ENCODE assay signal across 24 cellular contexts in the genomic region with DNA sequence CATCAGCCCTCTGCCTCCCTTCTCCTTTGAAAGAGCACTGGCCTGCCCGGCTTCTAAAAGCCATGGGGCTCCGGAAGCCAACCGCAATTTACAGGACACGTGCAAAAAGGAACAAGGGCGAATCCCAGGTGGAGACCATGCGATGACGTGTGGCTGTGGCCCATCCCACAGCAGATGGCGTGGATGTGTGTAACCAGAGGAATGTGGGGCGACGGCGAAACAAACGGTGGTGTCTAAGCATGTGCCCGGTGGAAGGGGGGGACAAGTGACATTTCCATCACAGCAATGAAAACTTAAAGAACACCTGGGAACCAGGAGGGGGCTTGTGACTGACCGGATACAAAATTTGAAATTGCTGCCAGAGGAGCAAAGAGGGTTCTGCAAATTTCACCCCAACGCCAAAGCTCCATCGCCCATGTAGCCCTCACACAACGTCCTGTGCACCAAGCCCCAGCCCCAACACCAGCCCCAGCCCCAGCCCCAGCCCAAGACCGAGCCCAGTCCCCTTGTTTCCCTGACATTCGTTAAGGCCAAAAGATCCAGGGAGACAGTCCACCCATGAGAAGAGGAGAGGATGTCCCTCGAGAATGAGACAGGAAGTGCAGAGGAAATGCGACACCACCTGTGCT.
"Had no signal": no experiment of that assay in that cellular context is flagged by ENCODE, and none has a peak within 500 bp of the region (broad histone marks: within the 10 kb centered on the region; RNA-seq: fewer than 3 reads in every experiment).

No MANE protein-coding gene starts in this region.

- H3K27me3 ChIP-seq: testis, vagina had no signal

- H3K4me3 Mint-ChIP-seq: activated CD4-positive, alpha-beta memory T cell treated with anti-CD3 and anti-CD28 coated beads for 36 hours; activated naive CD8-positive, alpha-beta T cell treated with anti-CD3 and anti-CD28 coated beads, Interleukin-2, amount 50 U/mL, for 24 hours; nephron progenitor cell had no signal

- H3K27ac Mint-ChIP-seq: activated CD4-positive, alpha-beta memory T cell treated with anti-CD3 and anti-CD28 coated beads for 36 hours; activated naive CD8-positive, alpha-beta T cell treated with anti-CD3 and anti-CD28 coated beads, Interleukin-2, amount 50 U/mL, for 24 hours; nephron progenitor cell; progenitor cell of endocrine pancreas had no signal

- H3K36me3 ChIP-seq: cardiac muscle cell, left ventricle myocardium inferior, spleen, vagina had no signal

- H3K4me3 ChIP-seq: body of pancreas, cardiac muscle cell, spleen, testis, vagina had no signal

- DNase-seq: activated CD4-positive, alpha-beta memory T cell treated with anti-CD3 and anti-CD28 coated beads for 36 hours; activated CD4-positive, alpha-beta T cell treated with anti-CD3 and anti-CD28 coated beads for 48 hours; activated gamma-delta T cell; activated naive CD4-positive, alpha-beta T cell treated with anti-CD3 and anti-CD28 coated beads, Interleukin-2, amount 50 U/mL, for 16 hours; activated naive CD8-positive, alpha-beta T cell treated with anti-CD3 and anti-CD28 coated beads, Interleukin-2, amount 50 U/mL, for 24 hours; activated T-cell treated with anti-CD3 and anti-CD28 coated beads for 4 hours; anterior cingulate cortex; body of pancreas; effector memory CD4-positive, alpha-beta T cell; foreskin melanocyte; kidney glomerular epithelial cell; left ventricle myocardium inferior; nephron progenitor cell; occipital lobe; retina; stimulated activated CD4-positive, alpha-beta T cell treated with anti-CD3 and anti-CD28 coated beads, Interleukin-4, amount 100 ng/mL, for 1 hour; stimulated activated naive CD4-positive, alpha-beta T cell; testis; trophoblast cell had no signal

- H3K27ac ChIP-seq: body of pancreas, cardiac muscle cell, left ventricle myocardium inferior, spleen, testis, vagina had no signal

- ATAC-seq: activated naive CD8-positive, alpha-beta T cell treated with anti-CD3 and anti-CD28 coated beads, Interleukin-2, amount 50 U/mL, for 24 hours; body of pancreas; esophagus mucosa had no signal

- H3K9me3 ChIP-seq: body of pancreas, left ventricle myocardium inferior, spleen, testis, vagina had no signal

- H3K36me3 Mint-ChIP-seq: activated CD4-positive, alpha-beta memory T cell treated with anti-CD3 and anti-CD28 coated beads for 36 hours had no signal
